24 cellular contexts compared by ENCODE assay signal in the genomic region with DNA sequence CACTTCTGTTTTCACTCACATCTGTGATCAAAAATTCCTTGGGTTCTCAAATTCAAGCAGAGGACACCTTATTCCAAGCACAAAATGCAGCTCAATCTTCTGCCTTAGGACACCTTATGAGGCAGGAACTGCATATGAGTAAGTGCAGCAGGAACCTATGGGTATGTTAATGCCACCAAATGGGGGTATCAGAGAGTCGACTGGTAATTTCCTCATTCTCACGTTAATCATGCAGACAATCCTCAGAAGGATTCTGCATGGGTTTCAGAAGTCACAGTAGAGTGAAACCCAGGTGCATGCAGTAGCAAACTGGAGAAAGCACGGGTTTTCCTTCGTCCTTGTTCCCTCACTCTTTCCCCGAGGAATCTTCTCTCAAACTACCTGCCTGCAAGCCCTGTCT.
DNase-seq lines count a peak whose midpoint lies in the region; ATAC-seq and TF ChIP-seq lines count a peak whose summit lies in the region.
"Had no signal": no experiment of that assay in that cellular context is flagged by ENCODE, and none has a peak within 500 bp of the region (broad histone marks: within the 10 kb centered on the region; RNA-seq: fewer than 3 reads in every experiment).

No MANE protein-coding gene starts in this region.

- no peaks in the 10 kb centered on the region for H3K36me3 ChIP-seq in HUES6 (ENCODE audit: control insufficient read depth, insufficient read depth, low read length)
- H3K36me3 ChIP-seq: neutrophil, prostate gland, stomach, tibial artery had no signal

- ATAC-seq in GM21576 (IDR thresholded peaks at IDR 0.05; ENCODE audit: unreplicated experiment) = peak; percentile 60
- ATAC-seq in WTC11 = peak; percentile 95
- ATAC-seq in memory B cell (ENCODE audit: low read depth) = peak; percentile 71
- no peak for ATAC-seq in HG02678 (IDR thresholded peaks at IDR 0.05; ENCODE audit: unreplicated experiment)
- no peak for ATAC-seq in HG03175 (IDR thresholded peaks at IDR 0.05; ENCODE audit: unreplicated experiment)
- ATAC-seq in GM21786 (IDR thresholded peaks at IDR 0.05; ENCODE audit: unreplicated experiment) = no peak
- ATAC-seq: left colon had no signal

- POLR2A ChIA-PET in WTC11 (lab: Charles Lee) = no interaction called here

- H3K4me1 Mint-ChIP-seq in WTC11 (peaks cover 44% of the 10 kb centered on the region), memory B cell (peaks cover 28% of the 10 kb centered on the region)
- H3K4me1 Mint-ChIP-seq: activated CD4-positive, alpha-beta T cell treated with anti-CD3 and anti-CD28 coated beads, Interleukin-2, amount 10 ng/mL, durations not matched to agents 7 days and 5 days; activated naive CD4-positive, alpha-beta T cell treated with anti-CD3 and anti-CD28 coated beads, Interleukin-2, amount 50 U/mL, for 24 hours had no signal

- no peaks in the 10 kb centered on the region for H3K27me3 ChIP-seq in HUES6 (ENCODE audit: control insufficient read depth, insufficient read depth, low read length)
- H3K27me3 ChIP-seq: neutrophil, stomach, tibial artery had no signal

- H3K4me3 Mint-ChIP-seq in WTC11 (peak overlapping the region; percentile 51), memory B cell (peak overlapping the region; percentile 73)
- H3K4me3 Mint-ChIP-seq: activated CD4-positive, alpha-beta T cell treated with anti-CD3 and anti-CD28 coated beads, Interleukin-2, amount 10 ng/mL, durations not matched to agents 7 days and 5 days; activated naive CD4-positive, alpha-beta T cell treated with anti-CD3 and anti-CD28 coated beads, Interleukin-2, amount 50 U/mL, for 24 hours had no signal

- no peak overlapping the region for H3K9ac ChIP-seq in HUES6 (ENCODE audit: low read length)
- H3K9ac ChIP-seq: SK-N-SH had no signal

- H3K27ac ChIP-seq in HUES6 (ENCODE audit: low read depth, low read length) = no peak overlapping the region
- H3K27ac ChIP-seq: neutrophil, prostate gland, stomach, tibial artery had no signal

- no peak for TF ChIP-seq POLR2A in erythroblast (IDR thresholded peaks at IDR 0.05; ENCODE audit: low read length)

- no peaks in the 10 kb centered on the region for H3K9me3 ChIP-seq in HUES6 (ENCODE audit: control insufficient read depth, insufficient read depth, low read depth, low read length)
- H3K9me3 ChIP-seq: Caco-2, neutrophil, prostate gland, SK-N-SH, stomach, tibial artery had no signal

- H3K27me3 Mint-ChIP-seq in WTC11 (ENCODE audit: low read depth) (peaks cover 3% of the 10 kb centered on the region), memory B cell (no peaks in the 10 kb centered on the region)
- H3K27me3 Mint-ChIP-seq: activated CD4-positive, alpha-beta T cell treated with anti-CD3 and anti-CD28 coated beads, Interleukin-2, amount 10 ng/mL, durations not matched to agents 7 days and 5 days; activated naive CD4-positive, alpha-beta T cell treated with anti-CD3 and anti-CD28 coated beads, Interleukin-2, amount 50 U/mL, for 24 hours had no signal

- CTCF ChIA-PET in WTC11 (lab: Charles Lee) = no interaction called here

- no peak for TF ChIP-seq CTCF in WTC11 (IDR thresholded peaks at IDR 0.05)

- H3K36me3 Mint-ChIP-seq in WTC11 (no peaks in the 10 kb centered on the region; the same call in 1 of the 2 replicates), memory B cell (no peaks in the 10 kb centered on the region)
- H3K36me3 Mint-ChIP-seq: activated naive CD4-positive, alpha-beta T cell treated with anti-CD3 and anti-CD28 coated beads, Interleukin-2, amount 50 U/mL, for 24 hours had no signal

- DNase-seq in WTC11 (ENCODE audit: low spot score) (no peak), memory B cell (ENCODE audit: low spot score in 2 of 2) (no peak), erythroblast (lab: John Stamatoyannopoulos, UW) (no peak)
- DNase-seq: activated CD4-positive, alpha-beta T cell treated with anti-CD3 and anti-CD28 coated beads, Interleukin-2, amount 10 ng/mL, durations not matched to agents 7 days and 5 days; aorta; C1 segment of cervical spinal cord; Caco-2; caudate nucleus; GOT3; left colon; NCI-H146; NCI-H526 treated with DMSO at 0.1 percent for 48 hours; SK-N-SH; stimulated activated CD4-positive, alpha-beta T cell treated with anti-CD3 and anti-CD28 coated beads, Interleukin-15, amount 100 ng/mL, for 24 hours; stomach; tibial artery had no signal

- H3K4me1 ChIP-seq in HUES6 (ENCODE audit: control insufficient read depth, insufficient read depth, low read length) = 0 out of 2 replicates have a peak, but pooled peaks cover 8% of the 10 kb centered on the region
- H3K4me1 ChIP-seq: Caco-2, prostate gland, stomach, tibial artery had no signal

- H3K4me3 ChIP-seq in HUES6 (ENCODE audit: low read depth, low read length) = 0 out of 2 replicates have a peak overlapping the region, but pooled peaks have one; percentile 5
- H3K4me3 ChIP-seq: prostate gland, stomach, tibial artery had no signal

- H3K9me3 Mint-ChIP-seq in WTC11 (peaks cover 6% of the 10 kb centered on the region; the same call in 1 of the 2 replicates), memory B cell (no peaks in the 10 kb centered on the region)
- H3K9me3 Mint-ChIP-seq: activated CD4-positive, alpha-beta T cell treated with anti-CD3 and anti-CD28 coated beads, Interleukin-2, amount 10 ng/mL, durations not matched to agents 7 days and 5 days; activated naive CD4-positive, alpha-beta T cell treated with anti-CD3 and anti-CD28 coated beads, Interleukin-2, amount 50 U/mL, for 24 hours had no signal

- peak overlapping the region; percentile 98 for H3K27ac Mint-ChIP-seq in WTC11
- peak overlapping the region; percentile 50 for H3K27ac Mint-ChIP-seq in memory B cell
- H3K27ac Mint-ChIP-seq: activated CD4-positive, alpha-beta T cell treated with anti-CD3 and anti-CD28 coated beads, Interleukin-2, amount 10 ng/mL, durations not matched to agents 7 days and 5 days; activated naive CD4-positive, alpha-beta T cell treated with anti-CD3 and anti-CD28 coated beads, Interleukin-2, amount 50 U/mL, for 24 hours had no signal

TF ChIP-seq in WTC11, 78 proteins besides CTCF, POLR2A, EP300 and RAD21:
- TF ChIP-seq, protein P1, sequence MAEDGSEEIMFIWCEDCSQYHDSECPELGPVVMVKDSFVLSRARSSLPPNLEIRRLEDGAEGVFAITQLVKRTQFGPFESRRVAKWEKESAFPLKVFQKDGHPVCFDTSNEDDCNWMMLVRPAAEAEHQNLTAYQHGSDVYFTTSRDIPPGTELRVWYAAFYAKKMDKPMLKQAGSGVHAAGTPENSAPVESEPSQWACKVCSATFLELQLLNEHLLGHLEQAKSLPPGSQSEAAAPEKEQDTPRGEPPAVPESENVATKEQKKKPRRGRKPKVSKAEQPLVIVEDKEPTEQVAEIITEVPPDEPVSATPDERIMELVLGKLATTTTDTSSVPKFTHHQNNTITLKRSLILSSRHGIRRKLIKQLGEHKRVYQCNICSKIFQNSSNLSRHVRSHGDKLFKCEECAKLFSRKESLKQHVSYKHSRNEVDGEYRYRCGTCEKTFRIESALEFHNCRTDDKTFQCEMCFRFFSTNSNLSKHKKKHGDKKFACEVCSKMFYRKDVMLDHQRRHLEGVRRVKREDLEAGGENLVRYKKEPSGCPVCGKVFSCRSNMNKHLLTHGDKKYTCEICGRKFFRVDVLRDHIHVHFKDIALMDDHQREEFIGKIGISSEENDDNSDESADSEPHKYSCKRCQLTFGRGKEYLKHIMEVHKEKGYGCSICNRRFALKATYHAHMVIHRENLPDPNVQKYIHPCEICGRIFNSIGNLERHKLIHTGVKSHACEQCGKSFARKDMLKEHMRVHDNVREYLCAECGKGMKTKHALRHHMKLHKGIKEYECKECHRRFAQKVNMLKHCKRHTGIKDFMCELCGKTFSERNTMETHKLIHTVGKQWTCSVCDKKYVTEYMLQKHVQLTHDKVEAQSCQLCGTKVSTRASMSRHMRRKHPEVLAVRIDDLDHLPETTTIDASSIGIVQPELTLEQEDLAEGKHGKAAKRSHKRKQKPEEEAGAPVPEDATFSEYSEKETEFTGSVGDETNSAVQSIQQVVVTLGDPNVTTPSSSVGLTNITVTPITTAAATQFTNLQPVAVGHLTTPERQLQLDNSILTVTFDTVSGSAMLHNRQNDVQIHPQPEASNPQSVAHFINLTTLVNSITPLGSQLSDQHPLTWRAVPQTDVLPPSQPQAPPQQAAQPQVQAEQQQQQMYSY (CRISPR knock-in tag; IDR thresholded peaks at IDR 0.05) = no peak
- 0 out of 2 replicates have a peak, but pooled peaks have one; percentile 19 for TF ChIP-seq ETV6 (CRISPR knock-in tag; IDR thresholded peaks at IDR 0.05)
- peak; percentile 55; the same call in 1 of the 2 replicates for TF ChIP-seq TEAD1 (CRISPR knock-in tag; IDR thresholded peaks at IDR 0.05)

Comparison
In these comparisons a context has a peak if more than half of its experiments do, and no peak if none do; other contexts are left out.
1. ATAC-seq: peak in GM21576 (single experiment), WTC11 (single experiment) and memory B cell (single experiment); none in HG02678 (single experiment), HG03175 (single experiment) and GM21786 (single experiment).